ENCODE assay signal across 15 cellular contexts in genomic region chr20:34269996-34270627, GRCh38. TPM values are rescaled to one million over a fixed set of nuclear protein-coding genes. Genes with fewer than 3 reads are reported as not detected.
A peak's percentile ranks its signal among the peaks of the same experiment; 100 is the strongest.
DNase-seq lines count a peak whose midpoint lies in the region; ATAC-seq and TF ChIP-seq lines count a peak whose summit lies in the region.
"Had no signal": no experiment of that assay in that cellular context is flagged by ENCODE, and none has a peak within 500 bp of the region (broad histone marks: within the 10 kb centered on the region; RNA-seq: fewer than 3 reads in every experiment).

No MANE protein-coding gene starts in this region.

- no peaks in the 10 kb centered on the region for H3K27me3 ChIP-seq in testis
- H3K27me3 ChIP-seq: tibial artery had no signal

- H3K4me3 Mint-ChIP-seq in dendritic cell treated with granulocyte-macrophage colony-stimulating factor and Interleukin-4, amounts not matched to agents 40 ng/mL and 50 ng/mL, for 4 days, result peak overlapping the region; percentile 17
- no peak overlapping the region for H3K4me3 Mint-ChIP-seq in osteocyte (ENCODE audit: unreplicated experiment)
- H3K4me3 Mint-ChIP-seq in stimulated activated naive CD8-positive, alpha-beta T cell treated with anti-CD3 and anti-CD28 coated beads, Interleukin-15, amount 100 ng/mL, for 72 hours, result no peak overlapping the region
- H3K4me3 Mint-ChIP-seq: activated CD4-positive, alpha-beta memory T cell treated with anti-CD3 and anti-CD28 coated beads, Interleukin-2, amount 10 ng/mL, durations not matched to agents 7 days and 5 days had no signal

- peaks cover 17% of the 10 kb centered on the region for H3K4me1 ChIP-seq in testis

- H3K27me3 Mint-ChIP-seq in dendritic cell treated with granulocyte-macrophage colony-stimulating factor and Interleukin-4, amounts not matched to agents 40 ng/mL and 50 ng/mL, for 4 days, result peaks cover 13% of the 10 kb centered on the region
- H3K27me3 Mint-ChIP-seq in osteocyte (ENCODE audit: unreplicated experiment), result no peaks in the 10 kb centered on the region
- H3K27me3 Mint-ChIP-seq in stimulated activated naive CD8-positive, alpha-beta T cell treated with anti-CD3 and anti-CD28 coated beads, Interleukin-15, amount 100 ng/mL, for 72 hours, result peaks cover 15% of the 10 kb centered on the region

- H3K4me1 Mint-ChIP-seq in dendritic cell treated with granulocyte-macrophage colony-stimulating factor and Interleukin-4, amounts not matched to agents 40 ng/mL and 50 ng/mL, for 4 days (ENCODE audit: low read depth), result peaks cover 31% of the 10 kb centered on the region
- H3K4me1 Mint-ChIP-seq in osteocyte (ENCODE audit: unreplicated experiment), result peaks cover 14% of the 10 kb centered on the region
- H3K4me1 Mint-ChIP-seq in stimulated activated naive CD8-positive, alpha-beta T cell treated with anti-CD3 and anti-CD28 coated beads, Interleukin-15, amount 100 ng/mL, for 72 hours, result peaks cover 23% of the 10 kb centered on the region

- DNase-seq in LNCaP clone FGC (ENCODE audit: low read depth) (peak; percentile 82), iris pigment epithelial cell (ENCODE audit: low read depth) (peak; percentile 36), testis (peak; percentile 90), osteocyte (ENCODE audit: extremely low spot score, unreplicated experiment) (no peak), GF-D8 (lab: John Stamatoyannopoulos, UW) (no peak)
- no peak for DNase-seq in stimulated activated naive CD8-positive, alpha-beta T cell treated with anti-CD3 and anti-CD28 coated beads, Interleukin-15, amount 100 ng/mL, for 72 hours
- DNase-seq: activated CD4-positive, alpha-beta memory T cell treated with anti-CD3 and anti-CD28 coated beads, Interleukin-2, amount 10 ng/mL, durations not matched to agents 7 days and 5 days; activated gamma-delta T cell; caudate nucleus; CD4-positive, alpha-beta memory T cell; NCI-H1092 treated with DMSO at 0.1 percent for 48 hours; NCI-H2227 treated with DMSO at 0.1 percent for 48 hours had no signal

- ATAC-seq in stimulated activated naive CD8-positive, alpha-beta T cell treated with anti-CD3 and anti-CD28 coated beads, Interleukin-15, amount 100 ng/mL, for 72 hours, result no peak

- H3K9me3 ChIP-seq in testis, result no peaks in the 10 kb centered on the region
- H3K9me3 ChIP-seq: tibial artery had no signal

- peak overlapping the region; percentile 73 to 77 for H3K27ac ChIP-seq in testis
- H3K27ac ChIP-seq: epithelial cell of prostate, tibial artery had no signal

- no peak overlapping the region for H3K4me3 ChIP-seq in LNCaP clone FGC (ENCODE audit: low read depth, low read length)
- no peak overlapping the region for H3K4me3 ChIP-seq in testis

- TF ChIP-seq POLR2A in testis (IDR thresholded peaks at IDR 0.05), result no peak

- intact Hi-C loops in dendritic cell treated with granulocyte-macrophage colony-stimulating factor and Interleukin-4, amounts not matched to agents 40 ng/mL and 50 ng/mL, for 4 days (cut with micrococcal nuclease), result no loop called here
- intact Hi-C loops in testis (cut with DNase I; ENCODE audit: low total_unique reads), result no loop called here

- H3K36me3 Mint-ChIP-seq in dendritic cell treated with granulocyte-macrophage colony-stimulating factor and Interleukin-4, amounts not matched to agents 40 ng/mL and 50 ng/mL, for 4 days (ENCODE audit: low read depth), result peaks cover 47% of the 10 kb centered on the region
- peaks cover 12% of the 10 kb centered on the region for H3K36me3 Mint-ChIP-seq in osteocyte (ENCODE audit: unreplicated experiment)

- no peak overlapping the region for H3K27ac Mint-ChIP-seq in dendritic cell treated with granulocyte-macrophage colony-stimulating factor and Interleukin-4, amounts not matched to agents 40 ng/mL and 50 ng/mL, for 4 days
- H3K27ac Mint-ChIP-seq in osteocyte (ENCODE audit: unreplicated experiment), result no peak overlapping the region
- no peak overlapping the region for H3K27ac Mint-ChIP-seq in stimulated activated naive CD8-positive, alpha-beta T cell treated with anti-CD3 and anti-CD28 coated beads, Interleukin-15, amount 100 ng/mL, for 72 hours
- H3K27ac Mint-ChIP-seq: activated CD4-positive, alpha-beta memory T cell treated with anti-CD3 and anti-CD28 coated beads, Interleukin-2, amount 10 ng/mL, durations not matched to agents 7 days and 5 days; CD4-positive, alpha-beta memory T cell had no signal

- TF ChIP-seq CTCF in LNCaP clone FGC (IDR thresholded peaks at IDR 0.05; ENCODE audit: control insufficient read depth, extremely low read depth, insufficient read depth) (no peak), testis (IDR thresholded peaks at IDR 0.05) (no peak), osteocyte (IDR thresholded peaks at IDR 0.05) (no peak)

- no peaks in the 10 kb centered on the region for H3K9me3 Mint-ChIP-seq in dendritic cell treated with granulocyte-macrophage colony-stimulating factor and Interleukin-4, amounts not matched to agents 40 ng/mL and 50 ng/mL, for 4 days
- no peaks in the 10 kb centered on the region for H3K9me3 Mint-ChIP-seq in osteocyte (ENCODE audit: unreplicated experiment)
- no peaks in the 10 kb centered on the region for H3K9me3 Mint-ChIP-seq in stimulated activated naive CD8-positive, alpha-beta T cell treated with anti-CD3 and anti-CD28 coated beads, Interleukin-15, amount 100 ng/mL, for 72 hours
- H3K9me3 Mint-ChIP-seq: activated CD4-positive, alpha-beta memory T cell treated with anti-CD3 and anti-CD28 coated beads, Interleukin-2, amount 10 ng/mL, durations not matched to agents 7 days and 5 days; CD4-positive, alpha-beta memory T cell had no signal

- WGBS in testis, 2 donors, result 28 to 45% methylated on average over 8 to 9 of the region's 9 CpGs

- no peaks in the 10 kb centered on the region for H3K36me3 ChIP-seq in testis (ENCODE audit: low read depth, missing control alignments)

RNA-seq across cellular contexts. Expression of gene ASIP, which starts 28.9 kb away (rescaled TPM):
- 1 to 10 TPM in 1 of 2 donors, not detected in 1; 2.1 TPM for total RNA-seq in testis
- polyA plus RNA-seq in testis (ENCODE audit: insufficient read depth, low read depth, low replicate concordance), result 0.65 TPM
- not detected in 2 replicates for total RNA-seq in osteocyte
- total RNA-seq: activated CD4-positive, alpha-beta memory T cell treated with anti-CD3 and anti-CD28 coated beads, Interleukin-2, amount 10 ng/mL, durations not matched to agents 7 days and 5 days; CD4-positive, alpha-beta memory T cell had no signal
- polyA plus RNA-seq: CD4-positive, alpha-beta memory T cell had no signal

RNA-seq across cellular contexts. Expression of gene AHCY, which starts 33.0 kb away (rescaled TPM):
- 100 to 1,000 TPM; 127 to 178 TPM for total RNA-seq in testis
- polyA plus RNA-seq in testis (ENCODE audit: insufficient read depth, low read depth, low replicate concordance), result 237 TPM
- 110 and 114 TPM in 2 replicates for total RNA-seq in osteocyte

Comparison
In these comparisons a context has a peak if more than half of its experiments do, and no peak if none do; other contexts are left out.
1. DNase-seq: peak in LNCaP clone FGC (single experiment), iris pigment epithelial cell (single experiment) and testis (single experiment); none in osteocyte (single experiment), GF-D8 (single experiment) and stimulated activated naive CD8-positive, alpha-beta T cell treated with anti-CD3 and anti-CD28 coated beads, Interleukin-15, amount 100 ng/mL, for 72 hours (0 of 2).